8 cellular contexts compared by ENCODE assay signal in the genomic region with DNA sequence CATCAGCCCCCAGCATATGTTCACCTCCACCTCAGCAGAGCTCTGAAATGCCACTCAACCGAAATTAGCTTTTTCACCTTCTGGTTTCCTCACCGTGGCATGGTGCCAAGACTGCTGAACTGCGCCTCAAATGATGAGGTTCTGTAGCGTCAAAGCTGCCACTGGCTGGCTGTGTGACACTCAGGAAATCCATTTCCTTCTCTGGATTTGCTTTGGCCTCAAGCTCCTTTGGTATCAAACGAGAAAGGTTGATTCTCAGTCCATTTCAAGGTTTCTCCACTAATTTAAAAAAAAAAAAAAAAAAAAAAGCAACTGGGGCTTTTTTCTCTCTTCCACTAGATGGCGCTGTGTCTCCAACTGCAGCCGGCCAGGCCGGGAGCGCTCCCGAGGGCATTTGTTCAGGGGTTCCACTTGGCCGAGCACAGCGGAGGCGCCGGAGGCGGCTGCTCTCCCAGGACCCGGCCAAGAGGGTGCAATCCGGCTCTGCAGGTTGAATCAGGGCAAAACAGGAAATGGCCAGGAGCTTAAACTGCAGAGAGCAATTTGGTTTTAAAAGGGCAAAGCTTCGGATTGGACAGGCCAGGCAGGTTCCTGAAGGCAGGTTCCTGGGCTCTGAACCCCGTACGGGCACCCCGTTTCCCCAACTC. TPM values are rescaled to one million over a fixed set of nuclear protein-coding genes. Genes with fewer than 3 reads are reported as not detected.
DNase-seq lines count a peak whose midpoint lies in the region; ATAC-seq, FAIRE-seq and TF ChIP-seq lines count a peak whose summit lies in the region.

No MANE protein-coding gene starts in this region.

- H4K20me1 ChIP-seq in OCI-LY3 (ENCODE audit: insufficient read depth, low read length) = no peaks in the 10 kb centered on the region

- H3K4me1 ChIP-seq in OCI-LY3 (ENCODE audit: low read length) (peaks cover 26% of the 10 kb centered on the region), esophagus muscularis mucosa (peaks cover 0 to 16% (median 12%) of the 10 kb centered on the region in 4 donors), stomach (peaks cover 0 to 14% (median 10%) of the 10 kb centered on the region in 4 donors)

- H3K27me3 ChIP-seq in OCI-LY3 (ENCODE audit: low read depth, low read length) = peaks cover 42% of the 10 kb centered on the region
- H3K27me3 ChIP-seq in esophagus muscularis mucosa = peaks cover 0 to 7% (median 0%) of the 10 kb centered on the region in 4 donors
- H3K27me3 ChIP-seq in stomach = peaks cover 0 to 75% (median 25%) of the 10 kb centered on the region in 3 donors

- no peaks in the 10 kb centered on the region for H3K9me3 ChIP-seq in OCI-LY3 (ENCODE audit: insufficient read depth, low read length)
- H3K9me3 ChIP-seq in esophagus muscularis mucosa = no peaks in the 10 kb centered on the region
- H3K9me3 ChIP-seq in stomach = peaks cover 0 to 3% (median 0%) of the 10 kb centered on the region in 4 donors

- H3K4me3 ChIP-seq in OCI-LY3 (ENCODE audit: low read length) (peak overlapping the region; percentile 72), esophagus muscularis mucosa (no peak overlapping the region), stomach (no peak overlapping the region)

- H3K36me3 ChIP-seq in OCI-LY3 (replicated peaks; ENCODE audit: low read depth, low read length) (no peaks in the 10 kb centered on the region), esophagus muscularis mucosa (no peaks in the 10 kb centered on the region), stomach (no peaks in the 10 kb centered on the region)

- TF ChIP-seq EP300 in esophagus muscularis mucosa (IDR thresholded peaks at IDR 0.05) = no peak
- TF ChIP-seq EP300 in stomach (IDR thresholded peaks at IDR 0.05) = no peak

- TF ChIP-seq CTCF in D721Med (IDR thresholded peaks at IDR 0.05; ENCODE audit: insufficient read depth, missing control alignments) (peak; percentile 53), OCI-LY3 (IDR thresholded peaks at IDR 0.05; ENCODE audit: low read depth, low read length) (peak; percentile 65), esophagus muscularis mucosa (IDR thresholded peaks at IDR 0.05) (peak; percentile 65 to 84 (median 80)), natural killer cell (IDR thresholded peaks at IDR 0.05) (peak; percentile 79), stomach (IDR thresholded peaks at IDR 0.05) (peak in 5 of 7 experiments; percentile 29 to 81 (median 74))

- no peak for FAIRE-seq in D721Med (lab: Jason Lieb, UNC)

- ATAC-seq in natural killer cell = peak; percentile 59 to 78 (median 64)
- ATAC-seq in HG02840 (IDR thresholded peaks at IDR 0.05; ENCODE audit: low FRiP score, unreplicated experiment) = no peak

- no peak for TF ChIP-seq POLR2A in esophagus muscularis mucosa (IDR thresholded peaks at IDR 0.05; ENCODE audit: low read depth)
- TF ChIP-seq POLR2A in stomach (IDR thresholded peaks at IDR 0.05) = no peak

- H3K27me3 Mint-ChIP-seq in activated T-cell treated with anti-CD3 and anti-CD28 coated beads, Interleukin-2, amount 50 U/mL, for 24 hours = peaks cover 72% of the 10 kb centered on the region
- H3K27me3 Mint-ChIP-seq in natural killer cell (ENCODE audit: low read depth in 2 of 2) = peaks cover 36 to 48% of the 10 kb centered on the region in 2 donors

- 9% methylated on average over 20 of the region's 21 CpGs for whole genome bisulfite sequencing in esophagus muscularis mucosa
- WGBS in stomach, 5 donors = 3 to 5% (median 4%) methylated on average over 21 of the region's 21 CpGs

- in situ Hi-C loops in KBM-7 (cut with MboI; ENCODE audit: low pct_unique_long_range_greater_than_20kb, low sequenced_read_pairs) = loop anchor here (25.0 kb wide), 1 partner anchor 274 kb away; a partner anchor contains a TSS

- H3K36me3 Mint-ChIP-seq in activated T-cell treated with anti-CD3 and anti-CD28 coated beads, Interleukin-2, amount 50 U/mL, for 24 hours (ENCODE audit: low read depth) = no peaks in the 10 kb centered on the region
- H3K36me3 Mint-ChIP-seq in natural killer cell = no peaks in the 10 kb centered on the region

- H3K4me3 Mint-ChIP-seq in activated T-cell treated with anti-CD3 and anti-CD28 coated beads, Interleukin-2, amount 50 U/mL, for 24 hours = no peak overlapping the region
- peak overlapping the region; percentile 67 for H3K4me3 Mint-ChIP-seq in natural killer cell

- H2AFZ ChIP-seq in OCI-LY3 (ENCODE audit: low read depth, low read length) = peak overlapping the region; percentile 55

- no peak overlapping the region for H3K27ac Mint-ChIP-seq in activated T-cell treated with anti-CD3 and anti-CD28 coated beads, Interleukin-2, amount 50 U/mL, for 24 hours
- H3K27ac Mint-ChIP-seq in natural killer cell = no peak overlapping the region

- H3K27ac ChIP-seq in OCI-LY3 (ENCODE audit: low read length) (no peak overlapping the region), esophagus muscularis mucosa (replicated peaks in 1 of 4) (no peak overlapping the region), stomach (no peak overlapping the region)

- H3K4me1 Mint-ChIP-seq in activated T-cell treated with anti-CD3 and anti-CD28 coated beads, Interleukin-2, amount 50 U/mL, for 24 hours (ENCODE audit: low read depth) = peaks cover 23% of the 10 kb centered on the region
- H3K4me1 Mint-ChIP-seq in natural killer cell = peaks cover 0 to 9% of the 10 kb centered on the region in 2 donors

- peak overlapping the region; percentile 82 for H3K4me2 ChIP-seq in OCI-LY3 (ENCODE audit: low read length)

- intact Hi-C loops in esophagus muscularis mucosa (cut with DNase I) = loop anchor here (1.0 to 10.0 kb wide), 2 partner anchors 162 to 281 kb away; no protein-coding TSS in a partner anchor
- intact Hi-C loops in natural killer cell (cut with micrococcal nuclease) = loop anchor here (1.0 kb wide), 1 partner anchor 280 kb away; no protein-coding TSS in a partner anchor
- intact Hi-C loops in stomach (cut with DNase I; ENCODE audit: low total_unique reads) = loop anchor here (5.0 kb wide), 1 partner anchor 279 kb away; no protein-coding TSS in a partner anchor

- H3K79me2 ChIP-seq in OCI-LY3 (ENCODE audit: low read length) = no peaks in the 10 kb centered on the region

- peak overlapping the region; percentile 28; the same call in 1 of the 2 replicates for H3K9ac ChIP-seq in OCI-LY3 (ENCODE audit: low read length)

- DNase-seq in D721Med (ENCODE audit: insufficient read length, low spot score) (no peak), KBM-7 (peak; percentile 70), esophagus muscularis mucosa (ENCODE audit: extremely low spot score) (no peak), natural killer cell (peak; percentile 28), stomach (peak; percentile 70)
- peak; percentile 66 for DNase-seq in activated T-cell treated with anti-CD3 and anti-CD28 coated beads, Interleukin-2, amount 50 U/mL, for 24 hours

- no peaks in the 10 kb centered on the region for H3K9me3 Mint-ChIP-seq in activated T-cell treated with anti-CD3 and anti-CD28 coated beads, Interleukin-2, amount 50 U/mL, for 24 hours
- no peaks in the 10 kb centered on the region for H3K9me3 Mint-ChIP-seq in natural killer cell

RNA-seq across cellular contexts. Expression of a gene that starts 26.5 kb away (rescaled TPM):
- total RNA-seq in esophagus muscularis mucosa (under 1 TPM in 3 of 4 donors, not detected in 1; 0.33 to 0.42 (median 0.40) TPM), natural killer cell (not detected), stomach (1 to 10 TPM in 1 of 5 donors, under 1 TPM in 1, not detected in 3; 0.73 to 1.3 TPM)
- under 1 TPM in 1 of 3 donors, not detected in 2; 0.43 TPM for polyA plus RNA-seq in stomach

RNA-seq across cellular contexts. Expression of a gene that starts 26.9 kb away (rescaled TPM):
- total RNA-seq in esophagus muscularis mucosa (10 to 100 TPM; 12.2 to 27.9 (median 14.4) TPM), natural killer cell (1 to 10 TPM; 2.5 to 3.6 (median 3.5) TPM), stomach (1 to 10 TPM; 1.2 to 8.0 (median 3.8) TPM)
- polyA plus RNA-seq in stomach = 1 to 10 TPM in 2 of 3 donors, under 1 TPM in 1; 0.31 to 1.8 (median 1.5) TPM

Comparison
In these comparisons a context has a peak if more than half of its experiments do, and no peak if none do; other contexts are left out.
1. DNase-seq: peak in KBM-7 (single experiment), activated T-cell treated with anti-CD3 and anti-CD28 coated beads, Interleukin-2, amount 50 U/mL, for 24 hours (single experiment), natural killer cell (single experiment) and stomach (single experiment); none in D721Med (single experiment) and esophagus muscularis mucosa (single experiment).
2. Peak in every context shown above with its lines, with median percentiles within 50 percentile points of each other: CTCF ChIP-seq.